ENCODE assay signal across 14 cellular contexts in genomic region chr10:31188792-31189406, GRCh38.
"Had no signal": no experiment of that assay in that cellular context is flagged by ENCODE, and none has a peak within 500 bp of the region (broad histone marks: within the 10 kb centered on the region; RNA-seq: fewer than 3 reads in every experiment).

No MANE protein-coding gene starts in this region.

- H3K27ac ChIP-seq: esophagus muscularis mucosa, lower lobe of right lung, transverse colon, WERI-Rb-1 had no signal

- DNase-seq: activated CD4-positive, alpha-beta T cell treated with anti-CD3 and anti-CD28 coated beads for 36 hours; activated CD8-positive, alpha-beta memory T cell treated with anti-CD3 and anti-CD28 coated beads, Interleukin-2, amount 50 U/mL, for 48 hours; activated CD8-positive, alpha-beta T cell treated with anti-CD3 and anti-CD28 coated beads, Interleukin-2, amount 10 ng/mL, durations not matched to agents 7 days and 5 days; activated naive CD4-positive, alpha-beta T cell treated with anti-CD3 and anti-CD28 coated beads, Interleukin-2, amount 50 U/mL, for 16 hours; amniotic stem cell; hippocampal formation; lower lobe of right lung; midbrain; small intestine; T-cell; T1000; transverse colon; WERI-Rb-1 had no signal

- H3K4me3 ChIP-seq: esophagus muscularis mucosa, lower lobe of right lung, transverse colon had no signal

- H3K27me3 ChIP-seq: esophagus muscularis mucosa, transverse colon had no signal

- ATAC-seq: activated CD4-positive, alpha-beta T cell treated with anti-CD3 and anti-CD28 coated beads for 36 hours; activated CD8-positive, alpha-beta T cell treated with anti-CD3 and anti-CD28 coated beads, Interleukin-2, amount 10 ng/mL, durations not matched to agents 7 days and 5 days; lower lobe of right lung; T-cell had no signal

- H3K36me3 ChIP-seq: esophagus muscularis mucosa, lower lobe of right lung, transverse colon, WERI-Rb-1 had no signal

- H3K4me1 ChIP-seq: lower lobe of right lung had no signal

- H3K9me3 ChIP-seq: esophagus muscularis mucosa, lower lobe of right lung, transverse colon had no signal
